Comparison of ENCODE assay signal across 34 cellular contexts in the genomic region with DNA sequence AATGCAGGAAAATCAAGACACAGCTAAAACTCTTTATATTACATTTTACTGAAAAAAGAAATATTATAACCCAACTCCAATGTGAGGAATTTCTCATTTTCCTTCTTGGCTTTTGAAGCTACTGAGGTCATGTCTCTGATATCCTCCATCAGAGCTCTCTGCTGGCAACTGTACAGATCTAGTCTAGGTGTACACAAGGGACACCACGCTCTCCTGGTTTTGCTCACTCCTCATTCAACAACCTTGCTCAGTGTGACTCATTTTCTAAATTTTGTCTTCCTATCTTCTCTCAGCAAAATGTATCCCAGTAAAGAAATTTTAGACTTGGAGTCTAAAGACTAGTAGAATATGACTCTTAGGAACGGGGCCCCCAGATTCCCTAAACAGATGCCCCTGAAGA.
"Had no signal": no experiment of that assay in that cellular context is flagged by ENCODE, and none has a peak within 500 bp of the region (broad histone marks: within the 10 kb centered on the region; RNA-seq: fewer than 3 reads in every experiment).

No MANE protein-coding gene starts in this region.

- H3K9me3 Mint-ChIP-seq: activated T-cell treated with anti-CD3 and anti-CD28 coated beads, Interleukin-2, amount 50 U/mL, for 72 hours; activated T-helper 17 cell treated with anti-CD3 and anti-CD28 coated beads, Interleukin-2, amount 50 U/mL, for 72 hours; central memory CD8-positive, alpha-beta T cell had no signal

- H3K27me3 ChIP-seq: brain microvascular endothelial cell, Peyer's patch had no signal

- H3K4me1 ChIP-seq: Peyer's patch had no signal

- H3K9ac ChIP-seq: KMS-11 had no signal

- H3K4me3 Mint-ChIP-seq: activated CD4-positive, alpha-beta T cell treated with anti-CD3 and anti-CD28 coated beads, Interleukin-2, amount 10 ng/mL, durations not matched to agents 24 days and 14 days; activated CD8-positive, alpha-beta T cell treated with anti-CD3 and anti-CD28 coated beads for 36 hours; activated naive CD8-positive, alpha-beta T cell treated with anti-CD3 and anti-CD28 coated beads for 36 hours; activated T-cell treated with anti-CD3 and anti-CD28 coated beads, Interleukin-2, amount 50 U/mL, for 72 hours; activated T-helper 17 cell treated with anti-CD3 and anti-CD28 coated beads, Interleukin-2, amount 50 U/mL, for 72 hours; central memory CD8-positive, alpha-beta T cell had no signal

- H3K4me1 Mint-ChIP-seq: activated CD4-positive, alpha-beta T cell treated with anti-CD3 and anti-CD28 coated beads, Interleukin-2, amount 10 ng/mL, durations not matched to agents 24 days and 14 days; activated naive CD8-positive, alpha-beta T cell treated with anti-CD3 and anti-CD28 coated beads for 36 hours; activated T-helper 17 cell treated with anti-CD3 and anti-CD28 coated beads, Interleukin-2, amount 50 U/mL, for 72 hours; central memory CD8-positive, alpha-beta T cell had no signal

- H3K4me2 ChIP-seq: KMS-11 had no signal

- H3K36me3 ChIP-seq: brain microvascular endothelial cell, Peyer's patch had no signal

- H3K36me3 Mint-ChIP-seq: activated naive CD8-positive, alpha-beta T cell treated with anti-CD3 and anti-CD28 coated beads for 36 hours had no signal

- H3K4me3 ChIP-seq: Peyer's patch had no signal

- DNase-seq: activated CD4-positive, alpha-beta T cell treated with anti-CD3 and anti-CD28 coated beads, Interleukin-2, amount 10 ng/mL, durations not matched to agents 24 days and 14 days; activated CD4-positive, alpha-beta T cell treated with anti-CD3 and anti-CD28 coated beads, Interleukin-2, amount 50 U/mL, for 4 hours; activated CD8-positive, alpha-beta T cell treated with anti-CD3 and anti-CD28 coated beads for 36 hours; activated effector memory CD4-positive, alpha-beta T cell treated with anti-CD3 and anti-CD28 coated beads, Interleukin-2, amount 50 U/mL, for 16 hours; activated naive CD4-positive, alpha-beta T cell; activated naive CD4-positive, alpha-beta T cell treated with anti-CD3 and anti-CD28 coated beads, Interleukin-2, amount 50 U/mL, for 16 hours; activated naive CD8-positive, alpha-beta T cell treated with anti-CD3 and anti-CD28 coated beads for 36 hours; activated T-cell treated with anti-CD3 and anti-CD28 coated beads, Interleukin-2, amount 50 U/mL, for 1 hour; activated T-cell treated with anti-CD3 and anti-CD28 coated beads, Interleukin-2, amount 50 U/mL, for 72 hours; amniotic stem cell; aorta; brain microvascular endothelial cell; MM.1S; MV-4-11; NCI-H1092; NCI-H1436 treated with DMSO at 0.1 percent for 48 hours; NCI-H1694 treated with DMSO at 0.1 percent for 48 hours; NCI-H2081; NCI-H2171 treated with DMSO at 0.1 percent for 48 hours; NCI-H446; NCI-H510A treated with DMSO at 0.1 percent for 48 hours; NCI-H526 treated with DMSO at 0.1 percent for 48 hours; NCI-H82; NK-92 treated with Interleukin-12 subunit alpha and Interleukin-12 subunit beta, amount 100 ng/mL, for 24 hours; PC-3; Peyer's patch; RPMI8226; SW 1271; T-helper 1 cell; T-helper 2 cell; T-helper 9 cell had no signal

- H3K27ac Mint-ChIP-seq: activated CD4-positive, alpha-beta T cell treated with anti-CD3 and anti-CD28 coated beads, Interleukin-2, amount 10 ng/mL, durations not matched to agents 24 days and 14 days; activated CD8-positive, alpha-beta T cell treated with anti-CD3 and anti-CD28 coated beads for 36 hours; activated naive CD8-positive, alpha-beta T cell treated with anti-CD3 and anti-CD28 coated beads for 36 hours; activated T-cell treated with anti-CD3 and anti-CD28 coated beads, Interleukin-2, amount 50 U/mL, for 72 hours; activated T-helper 17 cell treated with anti-CD3 and anti-CD28 coated beads, Interleukin-2, amount 50 U/mL, for 72 hours had no signal

- ATAC-seq: activated CD8-positive, alpha-beta T cell treated with anti-CD3 and anti-CD28 coated beads for 36 hours; activated T-cell treated with anti-CD3 and anti-CD28 coated beads, Interleukin-2, amount 50 U/mL, for 72 hours; activated T-helper 17 cell treated with anti-CD3 and anti-CD28 coated beads, Interleukin-2, amount 50 U/mL, for 72 hours; PC-3 had no signal

- H3K27ac ChIP-seq: brain microvascular endothelial cell, KMS-11, Peyer's patch had no signal

- H3K27me3 Mint-ChIP-seq: activated CD4-positive, alpha-beta T cell treated with anti-CD3 and anti-CD28 coated beads, Interleukin-2, amount 10 ng/mL, durations not matched to agents 24 days and 14 days; activated CD8-positive, alpha-beta T cell treated with anti-CD3 and anti-CD28 coated beads for 36 hours; central memory CD8-positive, alpha-beta T cell had no signal
